1 cellular context compared by ENCODE assay signal in the genomic region with DNA sequence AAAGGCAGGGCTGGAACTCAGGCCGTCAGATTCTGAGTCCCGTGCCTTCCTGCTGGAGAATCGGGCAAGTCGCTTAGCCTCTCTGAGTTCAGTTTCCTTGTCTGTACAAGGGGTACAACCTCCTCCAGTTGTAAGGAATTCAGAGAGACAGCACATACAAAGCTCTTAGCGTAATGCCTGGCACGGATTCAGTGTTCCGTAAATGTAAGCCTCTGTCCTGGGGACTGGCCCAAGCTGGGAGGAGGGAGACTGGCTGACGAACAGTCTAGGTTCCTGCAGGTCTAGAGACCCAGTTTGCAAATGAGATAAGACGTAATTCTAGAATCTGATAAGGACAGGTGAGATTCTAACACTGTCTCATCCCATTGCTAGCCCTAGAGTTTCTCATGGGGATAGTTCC.
A peak's percentile ranks its signal among the peaks of the same experiment; 100 is the strongest.
TF ChIP-seq lines count a peak whose summit lies in the region.

No MANE protein-coding gene starts in this region.

TF ChIP-seq in HepG2, 621 proteins besides CTCF, POLR2A, EP300 and RAD21:
- TF ChIP-seq SALL1 (CRISPR knock-in tag; IDR thresholded peaks at IDR 0.05) = 0 out of 2 replicates have a peak, but pooled peaks have one; percentile 8
- TF ChIP-seq ZNF83 (CRISPR knock-in tag; IDR thresholded peaks at IDR 0.05; ENCODE audit: borderline replicate concordance) = no peak
- no peak for TF ChIP-seq ARNT (IDR thresholded peaks at IDR 0.05)
- TF ChIP-seq, protein P1, sequence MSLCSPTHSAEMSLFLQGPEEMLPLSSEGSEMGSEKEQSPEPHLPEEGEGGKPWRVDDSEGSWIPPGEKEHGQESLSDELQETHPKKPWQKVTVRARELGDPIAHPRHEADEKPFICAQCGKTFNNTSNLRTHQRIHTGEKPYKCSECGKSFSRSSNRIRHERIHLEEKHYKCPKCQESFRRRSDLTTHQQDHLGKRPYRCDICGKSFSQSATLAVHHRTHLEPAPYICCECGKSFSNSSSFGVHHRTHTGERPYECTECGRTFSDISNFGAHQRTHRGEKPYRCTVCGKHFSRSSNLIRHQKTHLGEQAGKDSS (CRISPR knock-in tag; IDR thresholded peaks at IDR 0.05; ENCODE audit: borderline replicate concordance, low read depth) = no peak
- TF ChIP-seq ZBTB8A (CRISPR knock-in tag; IDR thresholded peaks at IDR 0.05; ENCODE audit: borderline replicate concordance, low read depth) = no peak
TF ChIP-seq in HepG2: peak in this region for 1.
